Comparison of ENCODE assay signal across 8 cellular contexts in the genomic region with DNA sequence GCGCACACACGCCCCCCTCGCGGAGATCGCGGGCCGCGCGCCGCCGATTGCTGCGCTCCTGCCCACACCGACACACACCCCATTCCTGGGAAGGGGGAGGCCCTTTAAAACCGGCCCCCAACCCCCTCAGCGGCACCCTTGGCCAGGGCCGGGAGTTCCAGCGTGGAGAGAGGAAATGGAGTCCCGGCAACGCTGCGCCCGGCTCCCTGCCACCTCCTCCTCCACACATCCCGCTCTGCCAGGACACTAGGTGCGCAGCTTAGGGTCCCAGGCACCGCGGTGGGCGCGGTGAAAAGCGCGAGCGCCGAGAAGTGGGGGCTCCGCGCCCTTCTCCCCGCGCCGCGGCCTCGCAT. TPM values are rescaled to one million over a fixed set of nuclear protein-coding genes. Genes with fewer than 3 reads are reported as not detected.
DNase-seq lines count a peak whose midpoint lies in the region; ATAC-seq, FAIRE-seq and TF ChIP-seq lines count a peak whose summit lies in the region.

No MANE protein-coding gene starts in this region.

- peak overlapping the region; percentile 25 to 59 for H3K27ac Mint-ChIP-seq in effector memory CD8-positive, alpha-beta T cell
- peak overlapping the region in 1 of 2 donors; percentile 66 for H3K27ac Mint-ChIP-seq in natural killer cell

- ATAC-seq in GM21717 (IDR thresholded peaks at IDR 0.05; ENCODE audit: unreplicated experiment) (peak; percentile 23), natural killer cell (peak in 2 of 3 donors; percentile 1 to 2)
- peak; percentile 8 for ATAC-seq in effector memory CD8-positive, alpha-beta T cell (replicated peaks)

- peak overlapping the region; percentile 87 to 88 for H3K4me3 Mint-ChIP-seq in effector memory CD8-positive, alpha-beta T cell
- H3K4me3 Mint-ChIP-seq in natural killer cell: peak overlapping the region; percentile 82

- intact Hi-C loops in natural killer cell (cut with micrococcal nuclease): loop anchor here (2.0 kb wide), 1 partner anchor 79 kb away; a partner anchor contains a TSS

- 0 out of 2 replicates have a peak, but pooled peaks have one; percentile 2 for TF ChIP-seq CTCF in GM12875 (IDR thresholded peaks at IDR 0.05; ENCODE audit: borderline replicate concordance, insufficient read depth, low read depth, low read length)
- TF ChIP-seq CTCF in NB4 (IDR thresholded peaks at IDR 0.05; ENCODE audit: low read depth, low read length): no peak
- no peak for TF ChIP-seq CTCF in natural killer cell (IDR thresholded peaks at IDR 0.05)
- TF ChIP-seq CTCF in D721Med (IDR thresholded peaks at IDR 0.05; ENCODE audit: insufficient read depth, missing control alignments): no peak

- DNase-seq in NB4 (ENCODE audit: low read depth): no peak
- peak in 2 of 3 experiments; percentile 14 to 27 for DNase-seq in effector memory CD8-positive, alpha-beta T cell
- DNase-seq in natural killer cell: no peak
- DNase-seq in D721Med (ENCODE audit: insufficient read length, low spot score): no peak
- no peak for DNase-seq in islet precursor cell
- DNase-seq in NCI-H524 (lab: John Stamatoyannopoulos, UW): no peak

- H3K4me3 ChIP-seq in GM12875 (ENCODE audit: low read depth, low read length): peak overlapping the region; percentile 58
- H3K4me3 ChIP-seq in NB4 (ENCODE audit: low read depth, low read length): peak overlapping the region; percentile 67

- no peak for FAIRE-seq in D721Med (lab: Jason Lieb, UNC)

- H3K4me1 Mint-ChIP-seq in effector memory CD8-positive, alpha-beta T cell (ENCODE audit: low read depth in 2 of 2): peaks cover 4 to 11% of the 10 kb centered on the region in 2 donors
- peaks cover 7 to 15% of the 10 kb centered on the region in 2 donors for H3K4me1 Mint-ChIP-seq in natural killer cell

- TF ChIP-seq POLR2A in NB4 (IDR thresholded peaks at IDR 0.05; ENCODE audit: extremely low read depth, insufficient read length): no peak

- no peaks in the 10 kb centered on the region for H3K27me3 Mint-ChIP-seq in effector memory CD8-positive, alpha-beta T cell
- peaks cover 0 to 3% of the 10 kb centered on the region in 2 donors for H3K27me3 Mint-ChIP-seq in natural killer cell (ENCODE audit: low read depth in 2 of 2)

- H3K9me3 Mint-ChIP-seq in effector memory CD8-positive, alpha-beta T cell: no peaks in the 10 kb centered on the region
- no peaks in the 10 kb centered on the region for H3K9me3 Mint-ChIP-seq in natural killer cell

- peaks cover 15% of the 10 kb centered on the region for H3K36me3 Mint-ChIP-seq in effector memory CD8-positive, alpha-beta T cell (ENCODE audit: insufficient read depth)
- H3K36me3 Mint-ChIP-seq in natural killer cell: no peaks in the 10 kb centered on the region

RNA-seq across cellular contexts. Expression of a gene that starts 0.4 kb away (rescaled TPM):
- 1 to 10 TPM; 2.5 to 9.6 (median 4.4) TPM for total RNA-seq in natural killer cell

RNA-seq across cellular contexts. Expression of a gene that starts 49.7 kb away (rescaled TPM):
- total RNA-seq in natural killer cell: not detected

Comparison
In these comparisons a context has a peak if more than half of its experiments do, and no peak if none do; other contexts are left out.
1. DNase-seq: peak in effector memory CD8-positive, alpha-beta T cell (2 of 3); none in NB4 (single experiment), natural killer cell (single experiment), D721Med (single experiment), islet precursor cell (single experiment) and NCI-H524 (0 of 2).
2. Peak in every context shown above with its lines, with median percentiles within 50 percentile points of each other: ATAC-seq.